In the genomic region with DNA sequence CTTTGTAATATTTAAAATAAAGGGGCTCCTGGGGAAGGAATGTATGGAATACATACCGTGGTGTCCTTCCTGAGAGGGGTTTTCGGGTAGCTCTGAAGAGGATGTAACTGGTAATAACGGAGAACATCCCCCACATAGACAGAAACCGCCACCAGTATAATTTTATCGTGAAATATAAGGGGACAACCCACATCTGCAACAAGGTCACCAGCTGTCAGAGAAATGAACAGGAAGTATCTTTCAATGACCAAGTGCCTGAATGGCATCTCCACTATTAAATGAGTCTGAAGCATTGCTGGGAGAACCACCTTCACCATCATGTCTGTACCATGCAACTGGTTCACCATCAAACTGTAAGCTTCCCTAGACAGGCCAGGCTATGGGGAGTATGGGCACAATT, we compare ENCODE assay signal across 27 cellular contexts. TPM values are rescaled to one million over a fixed set of nuclear protein-coding genes. Genes with fewer than 3 reads are reported as not detected.
DNase-seq lines count a peak whose midpoint lies in the region; ATAC-seq and TF ChIP-seq lines count a peak whose summit lies in the region.
"Had no signal": no experiment of that assay in that cellular context is flagged by ENCODE, and none has a peak within 500 bp of the region (broad histone marks: within the 10 kb centered on the region; RNA-seq: fewer than 3 reads in every experiment).

No MANE protein-coding gene starts in this region.

- ATAC-seq in GM18511 (IDR thresholded peaks at IDR 0.05; ENCODE audit: unreplicated experiment) (peak; percentile 49), HG03103 (IDR thresholded peaks at IDR 0.05; ENCODE audit: low read depth, unreplicated experiment) (peak; percentile 10), naive B cell (ENCODE audit: low read depth in 2 of 2) (peak in 1 of 2 donors; percentile 33)
- ATAC-seq: body of pancreas, heart left ventricle, HepG2, Panc1, sciatic nerve had no signal

- H3K27ac ChIP-seq in osteoblast (ENCODE audit: low read depth, low read length) = no peak overlapping the region
- H3K27ac ChIP-seq: body of pancreas, epithelial cell of prostate, HL-60, neural progenitor cell, thoracic aorta had no signal

- peaks cover 0 to 9% (median 0%) of the 10 kb centered on the region in 3 donors for H3K27me3 Mint-ChIP-seq in naive B cell

- H2AFZ ChIP-seq in osteoblast (ENCODE audit: low read length) = no peak overlapping the region
- H2AFZ ChIP-seq: neural progenitor cell had no signal

- H3K36me3 ChIP-seq in osteoblast (ENCODE audit: insufficient read depth, low read length) = no peaks in the 10 kb centered on the region
- H3K36me3 ChIP-seq: heart left ventricle, neural progenitor cell, thoracic aorta had no signal

- no peaks in the 10 kb centered on the region for H3K9me3 ChIP-seq in osteoblast (ENCODE audit: low read depth, low read length)
- H3K9me3 ChIP-seq: body of pancreas, heart left ventricle, thoracic aorta had no signal

- DNase-seq in NAMALWA (ENCODE audit: low spot score) (peak; percentile 20), naive B cell (no peak), HK-2 (ENCODE audit: unreplicated experiment) (no peak), NCI-H2107 (lab: John Stamatoyannopoulos, UW) (no peak), osteoblast (ENCODE audit: insufficient read length, low spot score, missing footprints) (no peak)
- DNase-seq: activated CD4-positive, alpha-beta T cell treated with anti-CD3 and anti-CD28 coated beads for 4 hours; activated CD8-positive, alpha-beta memory T cell treated with anti-CD3 and anti-CD28 coated beads for 24 hours; activated T-cell treated with anti-CD3 and anti-CD28 coated beads, Interleukin-2, amount 50 U/mL, for 1 hour; body of pancreas; CD4-positive, CD25-positive, alpha-beta regulatory T cell; effector CD4-positive, alpha-beta T cell; heart left ventricle; NCI-H1417 treated with DMSO at 0.1 percent for 48 hours; NCI-H2081 treated with DMSO at 0.1 percent for 48 hours; NCI-H446; SHP77 treated with DMSO at 0.1 percent for 48 hours; stimulated activated naive CD8-positive, alpha-beta T cell treated with anti-CD3 and anti-CD28 coated beads, Interleukin-15, Interleukin-2, amounts not matched to agents 100 U/mL and 50 U/mL, for 24 hours had no signal

- H3K4me1 Mint-ChIP-seq in naive B cell = peaks cover 39 to 53% (median 45%) of the 10 kb centered on the region in 3 donors
- H3K4me1 Mint-ChIP-seq: neural progenitor cell had no signal

- H3K4me2 ChIP-seq in osteoblast (ENCODE audit: insufficient read depth, low read length) = no peak overlapping the region
- H3K4me2 ChIP-seq: neural progenitor cell had no signal

- H3K36me3 Mint-ChIP-seq in naive B cell = no peaks in the 10 kb centered on the region

- peak overlapping the region in 3 of 6 donors; percentile 44 to 70 (median 58) for H3K27ac Mint-ChIP-seq in naive B cell
- H3K27ac Mint-ChIP-seq: CD4-positive, CD25-positive, alpha-beta regulatory T cell; neural progenitor cell had no signal

- H3K9me3 Mint-ChIP-seq in naive B cell = no peaks in the 10 kb centered on the region
- H3K9me3 Mint-ChIP-seq: CD4-positive, CD25-positive, alpha-beta regulatory T cell; neural progenitor cell had no signal

- H3K4me1 ChIP-seq in osteoblast (ENCODE audit: insufficient read depth, low read length) = peaks cover 5% of the 10 kb centered on the region
- H3K4me1 ChIP-seq: body of pancreas, neural progenitor cell had no signal

- H4K20me1 ChIP-seq in osteoblast (ENCODE audit: insufficient read depth, low read length) = no peaks in the 10 kb centered on the region

- H3K4me3 Mint-ChIP-seq in naive B cell = peak overlapping the region in 5 of 8 donors; percentile 39 to 80 (median 50)
- H3K4me3 Mint-ChIP-seq: CD4-positive, CD25-positive, alpha-beta regulatory T cell; neural progenitor cell had no signal

- TF ChIP-seq CTCF in osteoblast (IDR thresholded peaks at IDR 0.05; ENCODE audit: extremely low read depth, low read depth, low read length) = no peak

- no peaks in the 10 kb centered on the region for H3K27me3 ChIP-seq in osteoblast (ENCODE audit: insufficient read depth, low read length)
- H3K27me3 ChIP-seq: body of pancreas, heart left ventricle, neural progenitor cell had no signal

- H3K4me3 ChIP-seq in osteoblast (ENCODE audit: insufficient read depth, low read length) = no peak overlapping the region
- H3K4me3 ChIP-seq: body of pancreas, heart left ventricle, neural progenitor cell, thoracic aorta had no signal

- no peaks in the 10 kb centered on the region for H3K79me2 ChIP-seq in osteoblast (ENCODE audit: insufficient read depth, low read length)

RNA-seq across cellular contexts. Expression of gene RNF175, which starts 31.7 kb away (rescaled TPM):
- polyA plus RNA-seq in naive B cell (ENCODE audit: low read depth in 6 of 6) = under 1 TPM in 1 of 6 donors, not detected in 5; 0.69 TPM
- under 0.01 TPM in 2 replicates for total RNA-seq in osteoblast
- total RNA-seq: body of pancreas, HepG2, thoracic aorta had no signal
- polyA plus RNA-seq: AG04450, HepG2 had no signal

RNA-seq across cellular contexts. Expression of gene TLR2, which starts 44.1 kb away (rescaled TPM):
- 1 to 10 TPM; 1.5 to 3.1 (median 1.8) TPM for polyA plus RNA-seq in naive B cell (ENCODE audit: low read depth in 6 of 6)
- total RNA-seq in osteoblast = 0.29 and 0.36 TPM in 2 replicates
